ENCODE assay signal across 8 cellular contexts in genomic region chr19:47280183-47280797, GRCh38. TPM values are rescaled to one million over a fixed set of nuclear protein-coding genes. Genes with fewer than 3 reads are reported as not detected.
DNase-seq lines count a peak whose midpoint lies in the region; ATAC-seq and TF ChIP-seq lines count a peak whose summit lies in the region.

No MANE protein-coding gene starts in this region.

- peak; percentile 62 for DNase-seq in Daoy (ENCODE audit: low read depth)
- peak; percentile 62 for DNase-seq in NCI-H69 (lab: John Stamatoyannopoulos, UW)
- peak; percentile 53 for DNase-seq in activated T-helper 2 cell treated with anti-CD3 and anti-CD28 coated beads, Interferon-gamma antibody, Interleukin-2, Interleukin-4, amounts not matched to agents 10 μg/mL and 5 μg/mL and 100 μg/mL, durations not matched to agents 14 hours and 24 hours and 36 hours (ENCODE audit: low spot score)
- peak; percentile 64 for DNase-seq in upper lobe of right lung

- H3K27ac Mint-ChIP-seq in activated T-helper 2 cell treated with anti-CD3 and anti-CD28 coated beads, Interferon-gamma antibody, Interleukin-2, Interleukin-4, amounts not matched to agents 10 μg/mL and 5 μg/mL and 100 μg/mL, durations not matched to agents 14 hours and 24 hours and 36 hours = no peak overlapping the region

- H3K27ac ChIP-seq in liver (ENCODE audit: low read depth in 1 of 2, low read length in 2 of 2) (no peak overlapping the region), upper lobe of right lung (no peak overlapping the region)

- TF ChIP-seq CTCF in liver (IDR thresholded peaks at IDR 0.05; ENCODE audit: low read depth, low read length, missing input control) (peak; percentile 32), upper lobe of right lung (IDR thresholded peaks at IDR 0.05) (peak; percentile 35)

- no peaks in the 10 kb centered on the region for H3K27me3 ChIP-seq in liver (ENCODE audit: control insufficient read depth in 4 of 4, insufficient read depth in 4 of 4, low read length in 3 of 4)
- no peaks in the 10 kb centered on the region for H3K27me3 ChIP-seq in upper lobe of right lung

- intact Hi-C loops in activated T-helper 2 cell treated with anti-CD3 and anti-CD28 coated beads, Interferon-gamma antibody, Interleukin-2, Interleukin-4, amounts not matched to agents 10 μg/mL and 5 μg/mL and 100 μg/mL, durations not matched to agents 14 hours and 24 hours and 36 hours (cut with micrococcal nuclease) = loop anchor here (5.0 kb wide), 1 partner anchor 112 kb away; no protein-coding TSS in a partner anchor
- intact Hi-C loops in upper lobe of right lung (cut with DNase I) = no loop called here

- H3K9me3 ChIP-seq in liver (ENCODE audit: control insufficient read depth in 4 of 4, low read length in 3 of 4) (no peaks in the 10 kb centered on the region), upper lobe of right lung (no peaks in the 10 kb centered on the region)

- H3K4me3 ChIP-seq in liver (ENCODE audit: low read depth in 1 of 3, low read length in 3 of 3) (no peak overlapping the region), upper lobe of right lung (no peak overlapping the region)

- H3K4me1 Mint-ChIP-seq in activated T-helper 2 cell treated with anti-CD3 and anti-CD28 coated beads, Interferon-gamma antibody, Interleukin-2, Interleukin-4, amounts not matched to agents 10 μg/mL and 5 μg/mL and 100 μg/mL, durations not matched to agents 14 hours and 24 hours and 36 hours (ENCODE audit: low read depth) = peaks cover 12% of the 10 kb centered on the region

- peak in 1 of 2 donors; percentile 57 for TF ChIP-seq RAD21 in liver (IDR thresholded peaks at IDR 0.05)

- H3K9ac ChIP-seq in liver (ENCODE audit: low read depth in 1 of 2, low read length in 2 of 2) = no peak overlapping the region

- ATAC-seq in upper lobe of right lung (peak; percentile 51), HG02884 (IDR thresholded peaks at IDR 0.05; ENCODE audit: unreplicated experiment) (no peak), HG02870 (IDR thresholded peaks at IDR 0.05; ENCODE audit: unreplicated experiment) (no peak), HG03025 (IDR thresholded peaks at IDR 0.05; ENCODE audit: low FRiP score, unreplicated experiment) (no peak)

- H3K36me3 Mint-ChIP-seq in activated T-helper 2 cell treated with anti-CD3 and anti-CD28 coated beads, Interferon-gamma antibody, Interleukin-2, Interleukin-4, amounts not matched to agents 10 μg/mL and 5 μg/mL and 100 μg/mL, durations not matched to agents 14 hours and 24 hours and 36 hours (ENCODE audit: low read depth) = peaks cover 14% of the 10 kb centered on the region

- H3K4me3 Mint-ChIP-seq in activated T-helper 2 cell treated with anti-CD3 and anti-CD28 coated beads, Interferon-gamma antibody, Interleukin-2, Interleukin-4, amounts not matched to agents 10 μg/mL and 5 μg/mL and 100 μg/mL, durations not matched to agents 14 hours and 24 hours and 36 hours (ENCODE audit: low read depth) = no peak overlapping the region

- no peaks in the 10 kb centered on the region for H3K36me3 ChIP-seq in liver (ENCODE audit: control insufficient read depth in 4 of 4, insufficient read depth in 3 of 4, low read depth in 1 of 4, low read length in 3 of 4)
- H3K36me3 ChIP-seq in upper lobe of right lung = no peaks in the 10 kb centered on the region

- peaks cover 0 to 6% (median under 1%) of the 10 kb centered on the region in 4 donors for H3K4me1 ChIP-seq in liver (ENCODE audit: control insufficient read depth in 4 of 4, insufficient read depth in 4 of 4, low read length in 3 of 4)
- peaks cover 8% of the 10 kb centered on the region for H3K4me1 ChIP-seq in upper lobe of right lung

- 90% methylated on average over 13 of the region's 13 CpGs for WGBS in liver

- H3K27me3 Mint-ChIP-seq in activated T-helper 2 cell treated with anti-CD3 and anti-CD28 coated beads, Interferon-gamma antibody, Interleukin-2, Interleukin-4, amounts not matched to agents 10 μg/mL and 5 μg/mL and 100 μg/mL, durations not matched to agents 14 hours and 24 hours and 36 hours (ENCODE audit: low read depth) = no peaks in the 10 kb centered on the region

- H3K9me3 Mint-ChIP-seq in activated T-helper 2 cell treated with anti-CD3 and anti-CD28 coated beads, Interferon-gamma antibody, Interleukin-2, Interleukin-4, amounts not matched to agents 10 μg/mL and 5 μg/mL and 100 μg/mL, durations not matched to agents 14 hours and 24 hours and 36 hours = no peaks in the 10 kb centered on the region

TF ChIP-seq in liver, 16 proteins besides CTCF, POLR2A, EP300 and RAD21:
- TF ChIP-seq FOXA2 (IDR thresholded peaks at IDR 0.05) (no peak), SP1 (IDR thresholded peaks at IDR 0.05) (no peak), TAF1 (conservative IDR thresholded peaks at IDR 0.05) (no peak)

RNA-seq across cellular contexts. Expression of gene INAFM1, which starts 5.6 kb away (rescaled TPM):
- total RNA-seq in Daoy (2014; rRNA removed; shearing (Covaris generic)) = 3.5 and 6.0 TPM in 2 replicates
- total RNA-seq in activated T-helper 2 cell treated with anti-CD3 and anti-CD28 coated beads, Interferon-gamma antibody, Interleukin-2, Interleukin-4, amounts not matched to agents 10 μg/mL and 5 μg/mL and 100 μg/mL, durations not matched to agents 14 hours and 24 hours and 36 hours = 9.3 and 12.7 TPM in 2 replicates
- total RNA-seq in liver (1 to 10 TPM; 1.5 to 2.0 TPM), upper lobe of right lung (18.2 TPM)
- 1 to 10 TPM; 1.8 to 2.5 TPM for polyA plus RNA-seq in liver

RNA-seq across cellular contexts. Expression of gene CCDC9, which starts 24.0 kb away (rescaled TPM):
- total RNA-seq in Daoy (2014; rRNA removed; shearing (Covaris generic)) = 8.0 and 8.6 TPM in 2 replicates
- total RNA-seq in activated T-helper 2 cell treated with anti-CD3 and anti-CD28 coated beads, Interferon-gamma antibody, Interleukin-2, Interleukin-4, amounts not matched to agents 10 μg/mL and 5 μg/mL and 100 μg/mL, durations not matched to agents 14 hours and 24 hours and 36 hours = 34.3 and 37.5 TPM in 2 replicates
- total RNA-seq in liver (1 to 10 TPM; 2.8 to 8.1 TPM), upper lobe of right lung (36.1 TPM)
- polyA plus RNA-seq in liver = 1 to 10 TPM; 1.4 to 8.0 TPM

RNA-seq across cellular contexts. Expression of gene C5AR1, which starts 29.4 kb away (rescaled TPM):
- not detected in 2 replicates for total RNA-seq in Daoy (2014; rRNA removed; shearing (Covaris generic))
- total RNA-seq in activated T-helper 2 cell treated with anti-CD3 and anti-CD28 coated beads, Interferon-gamma antibody, Interleukin-2, Interleukin-4, amounts not matched to agents 10 μg/mL and 5 μg/mL and 100 μg/mL, durations not matched to agents 14 hours and 24 hours and 36 hours = 1.1 and 1.2 TPM in 2 replicates
- total RNA-seq in liver (1 to 10 TPM; 1.8 to 5.3 TPM), upper lobe of right lung (58.9 TPM)
- polyA plus RNA-seq in liver = 1 to 10 TPM; 2.5 to 3.9 TPM

RNA-seq across cellular contexts. Expression of gene BBC3, which starts 49.3 kb away (rescaled TPM):
- 0.86 and 2.2 TPM in 2 replicates for total RNA-seq in Daoy (2014; rRNA removed; shearing (Covaris generic))
- 14.6 and 16.3 TPM in 2 replicates for total RNA-seq in activated T-helper 2 cell treated with anti-CD3 and anti-CD28 coated beads, Interferon-gamma antibody, Interleukin-2, Interleukin-4, amounts not matched to agents 10 μg/mL and 5 μg/mL and 100 μg/mL, durations not matched to agents 14 hours and 24 hours and 36 hours
- total RNA-seq in liver (1 to 10 TPM; 1.0 to 2.1 TPM), upper lobe of right lung (20.1 TPM)
- polyA plus RNA-seq in liver = 1 to 10 TPM in 1 of 2 donors, under 1 TPM in 1; 0.35 to 2.6 TPM

RNA-seq across cellular contexts. Expression of gene C5AR2, which starts 51.7 kb away (rescaled TPM):
- 0.17 TPM in 1 of 2 replicates, not detected in the other for total RNA-seq in Daoy (2014; rRNA removed; shearing (Covaris generic))
- total RNA-seq in activated T-helper 2 cell treated with anti-CD3 and anti-CD28 coated beads, Interferon-gamma antibody, Interleukin-2, Interleukin-4, amounts not matched to agents 10 μg/mL and 5 μg/mL and 100 μg/mL, durations not matched to agents 14 hours and 24 hours and 36 hours = not detected in 2 replicates
- total RNA-seq in liver (1 to 10 TPM; 1.8 to 2.8 TPM), upper lobe of right lung (3.5 TPM)
- 1 to 10 TPM in 1 of 2 donors, under 1 TPM in 1; 0.61 to 1.8 TPM for polyA plus RNA-seq in liver
